Comparison of ENCODE assay signal across 8 cellular contexts in genomic region chr2:20650412-20650879, GRCh38. TPM values are rescaled to one million over a fixed set of nuclear protein-coding genes. Genes with fewer than 3 reads are reported as not detected.
DNase-seq lines count a peak whose midpoint lies in the region; ATAC-seq and TF ChIP-seq lines count a peak whose summit lies in the region.

No MANE protein-coding gene starts in this region.

- H3K36me3 Mint-ChIP-seq in T-helper 1 cell treated with Interleukin-12 subunit alpha and Interleukin-12 subunit beta and Interleukin-4 antibody, amounts not matched to agents 30 μg/mL and 1 μg/mL, for 36 hours (ENCODE audit: low read depth): peaks cover 3% of the 10 kb centered on the region

- TF ChIP-seq CTCF in C4-2B (conservative IDR thresholded peaks at IDR 0.05) (no peak), HL-60 (IDR thresholded peaks at IDR 0.05; ENCODE audit: insufficient read depth, low read length) (no peak), epithelial cell of esophagus (IDR thresholded peaks at IDR 0.05; ENCODE audit: insufficient read depth, low read depth, low read length, missing control alignments) (no peak), upper lobe of left lung (IDR thresholded peaks at IDR 0.05) (no peak)

- peaks cover 25 to 29% (median 26%) of the 10 kb centered on the region in 4 donors for H3K4me1 ChIP-seq in upper lobe of left lung

- peak overlapping the region; percentile 84 for H3K27ac ChIP-seq in C4-2B
- H3K27ac ChIP-seq in HL-60 (replicated peaks): peak overlapping the region; percentile 81
- H3K27ac ChIP-seq in upper lobe of left lung: peak overlapping the region; percentile 89 to 98 (median 92)

- no peaks in the 10 kb centered on the region for H3K27me3 ChIP-seq in HL-60 (ENCODE audit: insufficient read depth, poor library complexity, severe bottlenecking)
- H3K27me3 ChIP-seq in upper lobe of left lung: no peaks in the 10 kb centered on the region

- H3K27ac Mint-ChIP-seq in T-helper 1 cell treated with Interleukin-12 subunit alpha and Interleukin-12 subunit beta and Interleukin-4 antibody, amounts not matched to agents 30 μg/mL and 1 μg/mL, for 36 hours: peak overlapping the region; percentile 88

- peak overlapping the region; percentile 91 for H3K4me3 Mint-ChIP-seq in T-helper 1 cell treated with Interleukin-12 subunit alpha and Interleukin-12 subunit beta and Interleukin-4 antibody, amounts not matched to agents 30 μg/mL and 1 μg/mL, for 36 hours

- TF ChIP-seq EP300 in upper lobe of left lung (IDR thresholded peaks at IDR 0.05): no peak

- H3K4me3 ChIP-seq in HL-60 (replicated peaks; ENCODE audit: insufficient read depth, low read length) (peak overlapping the region; percentile 93), epithelial cell of esophagus (ENCODE audit: low read length) (peak overlapping the region; percentile 77), upper lobe of left lung (peak overlapping the region; percentile 79 to 96 (median 86))

- H3K4me1 Mint-ChIP-seq in T-helper 1 cell treated with Interleukin-12 subunit alpha and Interleukin-12 subunit beta and Interleukin-4 antibody, amounts not matched to agents 30 μg/mL and 1 μg/mL, for 36 hours (ENCODE audit: low read depth): peaks cover 23% of the 10 kb centered on the region

- H3K27me3 Mint-ChIP-seq in T-helper 1 cell treated with Interleukin-12 subunit alpha and Interleukin-12 subunit beta and Interleukin-4 antibody, amounts not matched to agents 30 μg/mL and 1 μg/mL, for 36 hours (ENCODE audit: low read depth): peaks cover 10% of the 10 kb centered on the region

- DNase-seq in HL-60 (ENCODE audit: low read depth in 1 of 2, low spot score in 1 of 2): peak; percentile 35 to 38
- no peak for DNase-seq in epithelial cell of esophagus (ENCODE audit: low read depth)
- DNase-seq in midbrain (lab: John Stamatoyannopoulos, UW): peak; percentile 39
- DNase-seq in upper lobe of left lung: peak in 1 of 2 donors; percentile 35
- DNase-seq in mucosa of gallbladder (ENCODE audit: low spot score): no peak

- TF ChIP-seq POLR2A in upper lobe of left lung (IDR thresholded peaks at IDR 0.05): no peak

- H3K9me3 ChIP-seq in upper lobe of left lung: no peaks in the 10 kb centered on the region

- H3K36me3 ChIP-seq in upper lobe of left lung: peaks cover 0 to 13% (median 9%) of the 10 kb centered on the region in 4 donors

- ATAC-seq in GM18870 (IDR thresholded peaks at IDR 0.05; ENCODE audit: unreplicated experiment): peak; percentile 2
- peak; percentile 3 to 29 for ATAC-seq in upper lobe of left lung (ENCODE audit: low FRiP score in 2 of 2)

- no peaks in the 10 kb centered on the region for H3K9me3 Mint-ChIP-seq in T-helper 1 cell treated with Interleukin-12 subunit alpha and Interleukin-12 subunit beta and Interleukin-4 antibody, amounts not matched to agents 30 μg/mL and 1 μg/mL, for 36 hours

- 7 to 8% methylated on average over 18 of the region's 18 CpGs for WGBS in upper lobe of left lung, 2 donors

RNA-seq across cellular contexts. Expression of gene HS1BP3, which starts 0.5 kb away (rescaled TPM):
- total RNA-seq in upper lobe of left lung: 10 to 100 TPM; 41.0 to 45.8 (median 42.7) TPM
- 50.3 TPM for total RNA-seq in mucosa of gallbladder

RNA-seq across cellular contexts. Expression of gene GDF7, which starts 16.5 kb away (rescaled TPM):
- 1 to 10 TPM in 1 of 6 donors, under 1 TPM in 5; under 0.01 to 1.8 (median 0.44) TPM for total RNA-seq in upper lobe of left lung
- total RNA-seq in mucosa of gallbladder: 2.5 TPM

Comparison
In these comparisons a context has a peak if more than half of its experiments do, and no peak if none do; other contexts are left out.
1. DNase-seq: peak in HL-60 (2 of 2) and midbrain (single experiment); none in epithelial cell of esophagus (single experiment) and mucosa of gallbladder (single experiment).
2. Peak in every context shown above with its lines, with median percentiles within 50 percentile points of each other: H3K27ac ChIP-seq and H3K4me3 ChIP-seq.